In genomic region chr11:119380160-119380815, GRCh38 we compare ENCODE assay signal across 14 cellular contexts. TPM values are rescaled to one million over a fixed set of nuclear protein-coding genes. Genes with fewer than 3 reads are reported as not detected.
A peak's percentile ranks its signal among the peaks of the same experiment; 100 is the strongest.
DNase-seq lines count a peak whose midpoint lies in the region; ATAC-seq and TF ChIP-seq lines count a peak whose summit lies in the region.
"Had no signal": no experiment of that assay in that cellular context is flagged by ENCODE, and none has a peak within 500 bp of the region (broad histone marks: within the 10 kb centered on the region; RNA-seq: fewer than 3 reads in every experiment).

No MANE protein-coding gene starts in this region.

- H3K27ac ChIP-seq in GM23338 (ENCODE audit: low read depth) (no peak overlapping the region), OCI-LY1 (ENCODE audit: low read depth, low read length, poor library complexity, severe bottlenecking) (no peak overlapping the region)

- H3K36me3 ChIP-seq in GM23338 (ENCODE audit: insufficient read depth) (no peaks in the 10 kb centered on the region), OCI-LY1 (ENCODE audit: insufficient read depth, low read length) (no peaks in the 10 kb centered on the region)
- H3K36me3 ChIP-seq: ovary had no signal

- H3K79me2 ChIP-seq in GM23338 (replicated peaks; ENCODE audit: insufficient read depth) (no peaks in the 10 kb centered on the region), OCI-LY1 (ENCODE audit: insufficient read depth, low read length) (no peaks in the 10 kb centered on the region)

- H3K9me2 ChIP-seq in GM23338 (ENCODE audit: insufficient read depth): no peaks in the 10 kb centered on the region
- H3K9me2 ChIP-seq in OCI-LY1 (ENCODE audit: low read depth, low read length): no peaks in the 10 kb centered on the region

- peak overlapping the region; percentile 99 for H2AFZ ChIP-seq in GM23338
- no peak overlapping the region for H2AFZ ChIP-seq in OCI-LY1 (ENCODE audit: low read length)

- ATAC-seq in GM23338 (no peak), T-helper 17 cell (no peak)

- H3F3A ChIP-seq in GM23338 (replicated peaks; ENCODE audit: low read depth) (peaks cover 10% of the 10 kb centered on the region; the same call in 1 of the 2 replicates), OCI-LY1 (ENCODE audit: insufficient read depth, low read length) (no peaks in the 10 kb centered on the region)

- DNase-seq in GM23338 (ENCODE audit: low spot score) (no peak), hepatic stellate cell (ENCODE audit: low spot score) (peak; percentile 5), skeletal muscle cell (ENCODE audit: low read depth) (no peak), cerebellar cortex (ENCODE audit: low spot score) (no peak), NCI-H146 treated with DMSO at 0.1 percent for 48 hours (lab: John Stamatoyannopoulos, UW; ENCODE audit: unreplicated experiment) (no peak), SKM-1 treated with dmso at 0.1 percent for 144 hours (lab: John Stamatoyannopoulos, UW; ENCODE audit: unreplicated experiment) (no peak), T-helper 17 cell (no peak)
- DNase-seq: activated CD4-positive, CD25-positive, alpha-beta regulatory T cell treated with anti-CD3 and anti-CD28 coated beads, Interleukin-2, amount 50 U/mL, for 72 hours; NCI-H345; SIG-M5; stimulated activated CD4-positive, alpha-beta T cell treated with anti-CD3 and anti-CD28 coated beads, Interleukin-4, amount 100 ng/mL, for 24 hours; stimulated activated naive CD8-positive, alpha-beta T cell treated with anti-CD3 and anti-CD28 coated beads, Interleukin-15, amount 100 ng/mL, for 72 hours had no signal

- H3K4me1 Mint-ChIP-seq in GM23338 (peaks cover 42% of the 10 kb centered on the region), T-helper 17 cell (peaks cover 10% of the 10 kb centered on the region)

- H3K4me3 Mint-ChIP-seq in GM23338 (no peak overlapping the region), T-helper 17 cell (no peak overlapping the region)
- H3K4me3 Mint-ChIP-seq: stimulated activated naive CD8-positive, alpha-beta T cell treated with anti-CD3 and anti-CD28 coated beads, Interleukin-15, amount 100 ng/mL, for 72 hours had no signal

- H3K27me3 ChIP-seq in GM23338 (ENCODE audit: insufficient read depth) (peaks cover 21% of the 10 kb centered on the region), OCI-LY1 (ENCODE audit: insufficient read depth, low read length) (no peaks in the 10 kb centered on the region)
- H3K27me3 ChIP-seq: ovary had no signal

- H3K9me3 Mint-ChIP-seq in GM23338: no peaks in the 10 kb centered on the region
- H3K9me3 Mint-ChIP-seq: stimulated activated naive CD8-positive, alpha-beta T cell treated with anti-CD3 and anti-CD28 coated beads, Interleukin-15, amount 100 ng/mL, for 72 hours had no signal

- H3K9ac ChIP-seq in OCI-LY1 (ENCODE audit: low read length): no peak overlapping the region

- no peak overlapping the region for H3K27ac Mint-ChIP-seq in GM23338
- no peak overlapping the region for H3K27ac Mint-ChIP-seq in T-helper 17 cell

- H3K27me3 Mint-ChIP-seq in GM23338 (ENCODE audit: insufficient read depth, low read depth, poor library complexity): peaks cover 31% of the 10 kb centered on the region
- H3K27me3 Mint-ChIP-seq in T-helper 17 cell: peaks cover 5% of the 10 kb centered on the region
- H3K27me3 Mint-ChIP-seq: stimulated activated naive CD8-positive, alpha-beta T cell treated with anti-CD3 and anti-CD28 coated beads, Interleukin-15, amount 100 ng/mL, for 72 hours had no signal

- TF ChIP-seq CTCF in GM23338 (conservative IDR thresholded peaks at IDR 0.05; ENCODE audit: low read depth in 2 of 2) (no peak), OCI-LY1 (IDR thresholded peaks at IDR 0.05; ENCODE audit: low read length) (no peak)

- H3K4me3 ChIP-seq in GM23338 (peak overlapping the region; percentile 68), OCI-LY1 (ENCODE audit: low read depth, low read length, poor library complexity, severe bottlenecking) (peak overlapping the region; percentile 59), skeletal muscle cell (ENCODE audit: low read depth, low read length) (peak overlapping the region; percentile 57)

- H3K9me3 ChIP-seq in OCI-LY1 (ENCODE audit: low read length) (no peaks in the 10 kb centered on the region), T-helper 17 cell (ENCODE audit: control insufficient read depth, low read length, poor library complexity, severe bottlenecking) (no peaks in the 10 kb centered on the region)
- H3K9me3 ChIP-seq: ovary had no signal

- H3K4me2 ChIP-seq in GM23338: peak overlapping the region; percentile 87
- peak overlapping the region; percentile 86; the same call in 1 of the 2 replicates for H3K4me2 ChIP-seq in OCI-LY1 (ENCODE audit: low read length)

- H4K20me1 ChIP-seq in GM23338 (replicated peaks; ENCODE audit: insufficient read depth) (no peaks in the 10 kb centered on the region), OCI-LY1 (ENCODE audit: insufficient read depth, low read length) (no peaks in the 10 kb centered on the region)

- H3K36me3 Mint-ChIP-seq in GM23338 (ENCODE audit: low read depth): no peaks in the 10 kb centered on the region
- H3K36me3 Mint-ChIP-seq in T-helper 17 cell (ENCODE audit: low read depth): no peaks in the 10 kb centered on the region

- peaks cover 47% of the 10 kb centered on the region for H3K4me1 ChIP-seq in GM23338 (ENCODE audit: insufficient read depth)
- H3K4me1 ChIP-seq in OCI-LY1 (ENCODE audit: insufficient read depth, low read length, severe bottlenecking): peaks cover 14% of the 10 kb centered on the region

TF ChIP-seq in GM23338, 12 proteins besides CTCF, POLR2A, EP300 and RAD21 (continues in another document):
- TF ChIP-seq ZNF331 (CRISPR knock-in tag; IDR thresholded peaks at IDR 0.05; ENCODE audit: low read depth) (no peak), CREB1 (CRISPR knock-in tag; IDR thresholded peaks at IDR 0.05; ENCODE audit: low read depth) (no peak), REST (IDR thresholded peaks at IDR 0.05; ENCODE audit: unreplicated experiment) (no peak), ZNF114 (CRISPR knock-in tag; IDR thresholded peaks at IDR 0.05) (no peak), POLR2AphosphoS5 (IDR thresholded peaks at IDR 0.05; ENCODE audit: low read depth) (no peak), EZH2phosphoT487 (IDR thresholded peaks at IDR 0.05; ENCODE audit: unreplicated experiment) (no peak), NANOG (IDR thresholded peaks at IDR 0.05; ENCODE audit: borderline replicate concordance) (no peak), STAT1 (IDR thresholded peaks at IDR 0.05; ENCODE audit: unreplicated experiment) (no peak)

RNA-seq across cellular contexts. Expression of gene USP2, which starts 1.2 kb away (rescaled TPM):
- total RNA-seq in GM23338 (2014; rRNA removed; shearing (Covaris generic)): 4.9 and 6.6 TPM in 2 replicates
- 5.0 and 5.9 TPM in 2 replicates for polyA plus RNA-seq in GM23338 (2016; fragmentation: Nextera tagmentation; extraction: Ambion mirVana)
- 1 to 10 TPM; 1.7 to 5.2 TPM for total RNA-seq in T-helper 17 cell

RNA-seq across cellular contexts. Expression of gene MFRP, which starts 33.8 kb away (rescaled TPM):
- 0.03 TPM in 1 of 2 replicates, not detected in the other for total RNA-seq in GM23338 (2014; rRNA removed; shearing (Covaris generic))
- polyA plus RNA-seq in GM23338 (2016; fragmentation: Nextera tagmentation; extraction: Ambion mirVana): not detected in 2 replicates
- not detected for total RNA-seq in T-helper 17 cell
- polyA plus RNA-seq: ovary had no signal

RNA-seq across cellular contexts. Expression of gene C1QTNF5, which starts 39.6 kb away (rescaled TPM):
- total RNA-seq in GM23338 (2014; rRNA removed; shearing (Covaris generic)): 1.9 and 3.0 TPM in 2 replicates
- 1.8 and 1.9 TPM in 2 replicates for polyA plus RNA-seq in GM23338 (2016; fragmentation: Nextera tagmentation; extraction: Ambion mirVana)
- total RNA-seq in T-helper 17 cell: not detected

RNA-seq across cellular contexts. Expression of gene THY1, which starts 42.7 kb away (rescaled TPM):
- 515 and 597 TPM in 2 replicates for total RNA-seq in GM23338 (2014; rRNA removed; shearing (Covaris generic))
- polyA plus RNA-seq in GM23338 (2016; fragmentation: Nextera tagmentation; extraction: Ambion mirVana): 461 and 490 TPM in 2 replicates
- under 1 TPM in 1 of 2 donors, not detected in 1; 0.20 TPM for total RNA-seq in T-helper 17 cell

RNA-seq across cellular contexts. Expression of gene RNF26, which starts 46.0 kb away (rescaled TPM):
- total RNA-seq in GM23338 (2014; rRNA removed; shearing (Covaris generic)): 53.6 and 58.3 TPM in 2 replicates
- 28.7 and 31.8 TPM in 2 replicates for polyA plus RNA-seq in GM23338 (2016; fragmentation: Nextera tagmentation; extraction: Ambion mirVana)
- 10 to 100 TPM; 15.3 to 19.0 TPM for total RNA-seq in T-helper 17 cell
